In the genomic region with DNA sequence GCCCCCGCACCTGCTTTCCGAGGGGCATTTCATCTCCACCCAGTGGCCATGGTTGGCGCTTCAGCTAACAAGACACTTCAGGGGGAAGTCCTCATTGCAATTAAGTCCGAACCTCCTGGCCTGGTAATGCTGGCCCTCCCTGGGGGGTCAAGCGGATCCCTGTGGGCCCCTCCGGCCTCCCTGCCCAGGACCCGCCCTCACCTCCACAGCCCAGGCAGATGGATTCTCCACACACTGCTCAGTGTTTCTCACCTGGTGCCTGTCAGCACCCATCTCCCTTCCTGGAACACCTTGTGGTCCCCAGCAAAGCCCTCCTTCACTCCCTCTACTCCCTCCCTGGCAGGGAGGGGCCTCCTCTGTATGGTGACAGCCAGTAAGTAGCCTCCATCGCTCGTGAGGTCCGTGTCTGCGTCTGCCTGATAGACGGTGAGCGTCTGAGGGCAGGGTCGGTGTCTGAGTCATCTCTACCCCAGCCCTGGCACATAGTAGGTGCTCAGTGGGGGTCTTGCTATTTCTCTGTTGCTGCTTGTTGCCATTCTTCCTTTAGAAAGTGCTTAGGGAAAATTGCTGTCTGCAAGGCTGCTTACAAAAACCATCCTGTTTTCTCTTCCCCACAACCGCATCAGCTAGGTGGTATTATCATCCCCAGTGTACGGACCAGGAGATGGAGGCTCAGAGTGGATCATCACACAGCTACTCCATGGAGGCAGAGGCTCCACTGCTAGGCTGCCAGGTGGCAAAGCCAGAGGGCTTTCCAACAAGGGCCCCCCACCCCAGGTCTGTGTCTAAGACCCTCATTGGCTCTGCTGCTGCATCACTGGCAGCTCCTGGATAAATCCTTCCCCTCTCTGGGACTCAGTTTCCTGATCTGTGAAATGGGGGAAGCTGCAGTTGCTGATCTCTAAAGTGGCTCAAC, we compare ENCODE assay signal across 10 cellular contexts. TPM values are rescaled to one million over a fixed set of nuclear protein-coding genes. Genes with fewer than 3 reads are reported as not detected.
DNase-seq lines count a peak whose midpoint lies in the region; ATAC-seq and TF ChIP-seq lines count a peak whose summit lies in the region.
"Had no signal": no experiment of that assay in that cellular context is flagged by ENCODE, and none has a peak within 500 bp of the region (broad histone marks: within the 10 kb centered on the region; RNA-seq: fewer than 3 reads in every experiment).

No MANE protein-coding gene starts in this region.

- H3K9me3 ChIP-seq in mammary epithelial cell (replicated peaks; ENCODE audit: insufficient read depth, low read length) (no peaks in the 10 kb centered on the region), liver (ENCODE audit: control insufficient read depth in 4 of 4, low read length in 3 of 4) (no peaks in the 10 kb centered on the region), transverse colon (no peaks in the 10 kb centered on the region), left lung (no peaks in the 10 kb centered on the region)

- H2AFZ ChIP-seq in mammary epithelial cell (ENCODE audit: low read depth, low read length) = no peak overlapping the region

- peaks cover 6% of the 10 kb centered on the region for H3K27me3 ChIP-seq in mammary epithelial cell (ENCODE audit: insufficient read depth, low read length)
- peaks cover 0 to 6% (median 1%) of the 10 kb centered on the region in 4 donors for H3K27me3 ChIP-seq in liver (ENCODE audit: control insufficient read depth in 4 of 4, insufficient read depth in 4 of 4, low read length in 3 of 4)
- H3K27me3 ChIP-seq in transverse colon = peaks cover 7% of the 10 kb centered on the region
- H3K27me3 ChIP-seq in left lung = peaks cover 0 to 23% of the 10 kb centered on the region in 2 donors

- no peak for TF ChIP-seq POLR2A in transverse colon (IDR thresholded peaks at IDR 0.05)

- no peak overlapping the region for H3K4me2 ChIP-seq in mammary epithelial cell (ENCODE audit: insufficient read depth, low read depth, low read length)

- no peaks in the 10 kb centered on the region for H3K36me3 ChIP-seq in mammary epithelial cell (ENCODE audit: insufficient read depth, low read length)
- H3K36me3 ChIP-seq in liver (ENCODE audit: control insufficient read depth in 4 of 4, insufficient read depth in 3 of 4, low read depth in 1 of 4, low read length in 3 of 4) = no peaks in the 10 kb centered on the region
- no peaks in the 10 kb centered on the region for H3K36me3 ChIP-seq in transverse colon
- no peaks in the 10 kb centered on the region for H3K36me3 ChIP-seq in left lung

- H3K9ac ChIP-seq in mammary epithelial cell (ENCODE audit: insufficient read depth, low read length) = no peak overlapping the region
- H3K9ac ChIP-seq in liver (ENCODE audit: low read depth in 1 of 2, low read length in 2 of 2) = no peak overlapping the region

- intact Hi-C loops in MCF 10A (cut with micrococcal nuclease) (no loop called here), mammary epithelial cell (cut with micrococcal nuclease) (no loop called here), transverse colon (cut with DNase I; ENCODE audit: low total_unique reads) (loop anchor here (5.0 kb wide), 1 partner anchor 34 kb away; no protein-coding TSS in a partner anchor), left lung (cut with DNase I) (no loop called here)

- TF ChIP-seq CTCF in MCF 10A (IDR thresholded peaks at IDR 0.05; ENCODE audit: unreplicated experiment) = no peak
- TF ChIP-seq CTCF in mammary epithelial cell (conservative IDR thresholded peaks at IDR 0.05 in 1 of 2, IDR thresholded peaks at IDR 0.05 in 1 of 2; ENCODE audit: extremely low read depth in 1 of 2, insufficient read depth in 1 of 2, low read depth in 1 of 2, low read length in 2 of 2) = no peak
- TF ChIP-seq CTCF in liver (IDR thresholded peaks at IDR 0.05; ENCODE audit: low read depth, low read length, missing input control) = no peak
- no peak for TF ChIP-seq CTCF in transverse colon (IDR thresholded peaks at IDR 0.05)
- no peak for TF ChIP-seq CTCF in left lung (IDR thresholded peaks at IDR 0.05)

- no peaks in the 10 kb centered on the region for H3K9me3 Mint-ChIP-seq in MCF 10A (ENCODE audit: unreplicated experiment)

- POLR2A ChIA-PET in MCF 10A (lab: Yijun Ruan, JAX) = interaction anchor here (1.7 kb wide), 1 partner anchor 40 kb away, joined by 3 read pairs; no protein-coding TSS in a partner anchor

- H3K4me1 ChIP-seq in mammary epithelial cell (ENCODE audit: insufficient read depth, low read length) = peaks cover 24% of the 10 kb centered on the region
- H3K4me1 ChIP-seq in liver (ENCODE audit: control insufficient read depth in 4 of 4, insufficient read depth in 4 of 4, low read length in 3 of 4) = peaks cover 0 to 5% (median 2%) of the 10 kb centered on the region in 4 donors
- peaks cover 33 to 70% (median 48%) of the 10 kb centered on the region in 4 donors for H3K4me1 ChIP-seq in transverse colon
- H3K4me1 ChIP-seq in left lung = peaks cover 20 to 26% of the 10 kb centered on the region in 2 donors

- BruUV-seq in MCF 10A (replicated peaks; lab: Mats Ljungman, UMichigan) (no TSS peak), mammary epithelial cell (replicated peaks; lab: Mats Ljungman, UMichigan) (no TSS peak)

- H3K27me3 Mint-ChIP-seq in MCF 10A (ENCODE audit: insufficient read depth, unreplicated experiment) = no peaks in the 10 kb centered on the region

- TF ChIP-seq EP300 in transverse colon (IDR thresholded peaks at IDR 0.05; ENCODE audit: low read depth) = no peak

- peaks cover 28% of the 10 kb centered on the region for H3K4me1 Mint-ChIP-seq in MCF 10A (ENCODE audit: insufficient read depth, unreplicated experiment)

- H3K4me3 Mint-ChIP-seq in MCF 10A (ENCODE audit: unreplicated experiment) = no peak overlapping the region

- H3K27ac Mint-ChIP-seq in MCF 10A (ENCODE audit: low read depth, unreplicated experiment) = peak overlapping the region; percentile 73

- CTCF ChIA-PET in MCF 10A (lab: Yijun Ruan, JAX) = interaction anchor here (0.6 to 2.1 kb wide), 6 partner anchors 10 to 148 kb away, joined by 3 to 11 read pairs (median 4); no protein-coding TSS in a partner anchor
- CTCF ChIA-PET in mammary epithelial cell (lab: Charles Lee; ENCODE audit: low non-redundant PET) = interaction anchor here (0.5 kb wide), 1 partner anchor 12 kb away, joined by 3 read pairs; no protein-coding TSS in a partner anchor

- no peak for TF ChIP-seq RAD21 in liver (IDR thresholded peaks at IDR 0.05)

- in situ Hi-C loops in mammary epithelial cell (cut with MboI; ENCODE audit: low sequenced_read_pairs in 2 of 2) (no loop called here), transverse colon (cut with MboI; ENCODE audit: low pct_ligation_motif_present in 1 of 4, low pct_unique_long_range_greater_than_20kb in 1 of 4, low sequenced_read_pairs in 3 of 4) (no loop called here)

- no peak overlapping the region for H3K27ac ChIP-seq in mammary epithelial cell (ENCODE audit: insufficient read depth, low read depth, low read length)
- peak overlapping the region; percentile 15 to 43 for H3K27ac ChIP-seq in liver (ENCODE audit: low read depth in 1 of 2, low read length in 2 of 2)
- H3K27ac ChIP-seq in transverse colon = peak overlapping the region; percentile 78 to 83 (median 80)
- peak overlapping the region in 1 of 2 donors; percentile 18 for H3K27ac ChIP-seq in left lung

- ATAC-seq in left lung = no peak

- no peaks in the 10 kb centered on the region for H4K20me1 ChIP-seq in mammary epithelial cell (ENCODE audit: insufficient read depth, low read length)

- H3K36me3 Mint-ChIP-seq in MCF 10A (ENCODE audit: insufficient read depth, unreplicated experiment) = no peaks in the 10 kb centered on the region

- no peaks in the 10 kb centered on the region for H3K79me2 ChIP-seq in mammary epithelial cell (ENCODE audit: insufficient read depth, low read length)

- dilution Hi-C loops in mammary epithelial cell (cut with HindIII; ENCODE audit: low sequenced_read_pairs) = loop anchor here (5.0 to 10.0 kb wide), 3 partner anchors 44 to 209 kb away; a partner anchor contains a TSS

- no peak for DNase-seq in MCF 10A (ENCODE audit: unreplicated experiment)
- DNase-seq in mammary epithelial cell = no peak
- peak; percentile 48 for DNase-seq in astrocyte of the hippocampus (ENCODE audit: low read depth, low spot score)
- DNase-seq in transverse colon = no peak
- DNase-seq in cerebellum (ENCODE audit: low spot score) = no peak
- no peak for DNase-seq in left lung
- DNase-seq in amniotic stem cell (lab: John Stamatoyannopoulos, UW) = no peak
- DNase-seq: NCI-H1105 treated with DMSO at 0.1 percent for 48 hours; stimulated activated CD4-positive, alpha-beta T cell treated with anti-CD3 and anti-CD28 coated beads, Interleukin-4, amount 100 ng/mL, for 1 hour had no signal

- H3K4me3 ChIP-seq in mammary epithelial cell (replicated peaks in 1 of 3; ENCODE audit: insufficient read depth in 1 of 3, low read depth in 2 of 3, low read length in 3 of 3) = no peak overlapping the region
- H3K4me3 ChIP-seq in liver (ENCODE audit: low read depth in 1 of 3, low read length in 3 of 3) = no peak overlapping the region
- H3K4me3 ChIP-seq in transverse colon = no peak overlapping the region
- H3K4me3 ChIP-seq in left lung = no peak overlapping the region

- 89% methylated on average over 9 of the region's 16 CpGs for WGBS in mammary epithelial cell (ENCODE audit: low coverage, missing lambda C conversion rate)
- WGBS in liver = 45% methylated on average over 16 of the region's 16 CpGs
- WGBS in transverse colon (ENCODE audit: low coverage in 1 of 2), 2 donors = 57% methylated on average over 14 of the region's 16 CpGs; no CpG with 5 or more reads in 1 of the 2 donors

TF ChIP-seq in liver, 16 proteins besides CTCF, POLR2A, EP300 and RAD21:
- no peak for TF ChIP-seq SP1 (IDR thresholded peaks at IDR 0.05)
TF ChIP-seq in liver: peak in this region for 0.

RNA-seq across cellular contexts. Expression of a gene that starts 39.7 kb away (rescaled TPM):
- total RNA-seq in MCF 10A (2022) = 9.5 and 11.6 TPM in 2 replicates
- total RNA-seq in mammary epithelial cell = 1 to 10 TPM; 2.8 to 4.2 TPM
- 0.42 TPM for polyA plus RNA-seq in mammary epithelial cell
- polyA minus RNA-seq in mammary epithelial cell = 46.5 TPM
- 10 to 100 TPM in 1 of 2 donors, 1 to 10 TPM in 1; 5.1 to 14.6 TPM for total RNA-seq in liver
- 1 to 10 TPM; 2.7 to 4.1 TPM for polyA plus RNA-seq in liver
- total RNA-seq in transverse colon = 10 to 100 TPM; 16.8 to 59.5 (median 21.9) TPM
- 26.8 TPM for total RNA-seq in cerebellum
- 10 to 100 TPM; 24.6 to 27.0 TPM for total RNA-seq in left lung
